ENCODE assay signal across 17 cellular contexts in the genomic region with DNA sequence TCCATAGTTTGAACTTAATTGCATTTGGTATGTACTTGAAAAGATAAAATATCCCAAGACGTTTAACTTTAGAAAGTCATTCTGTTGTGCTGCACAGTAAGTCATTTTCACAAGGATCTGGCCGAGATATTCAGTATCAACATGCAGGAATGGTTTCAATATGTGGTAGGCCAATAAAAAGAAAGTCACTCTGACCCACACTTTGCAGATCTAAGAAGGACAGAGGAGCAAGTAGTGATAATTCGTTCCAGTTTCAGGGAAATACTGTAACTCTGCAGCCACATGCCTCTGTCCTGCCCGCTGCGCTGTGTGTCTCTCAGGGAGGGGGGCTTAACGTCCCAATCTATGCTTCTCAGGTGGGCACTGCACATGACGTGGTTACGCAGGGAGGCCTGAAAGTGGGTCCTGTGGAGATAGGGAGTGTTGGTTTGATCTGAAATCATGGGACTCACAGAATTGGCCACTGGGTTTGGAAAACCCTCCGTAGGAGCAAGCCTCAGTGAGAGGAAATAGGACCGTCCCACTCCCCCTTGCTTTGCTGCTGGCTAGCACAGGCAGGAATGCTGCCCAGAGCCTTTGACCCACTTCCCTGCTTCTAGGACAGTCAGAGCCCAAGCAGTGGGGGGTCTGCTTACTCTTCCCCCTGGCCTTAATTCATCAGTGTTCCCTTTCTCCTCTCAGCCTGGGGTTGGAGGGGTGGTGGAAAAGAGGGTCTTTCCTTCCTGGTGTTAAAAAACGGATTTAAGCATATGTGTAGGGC.
A peak's percentile ranks its signal among the peaks of the same experiment; 100 is the strongest.
DNase-seq lines count a peak whose midpoint lies in the region; ATAC-seq and TF ChIP-seq lines count a peak whose summit lies in the region.
"Had no signal": no experiment of that assay in that cellular context is flagged by ENCODE, and none has a peak within 500 bp of the region (broad histone marks: within the 10 kb centered on the region; RNA-seq: fewer than 3 reads in every experiment).

No MANE protein-coding gene starts in this region.

- peak overlapping the region; percentile 25 for H3K27ac Mint-ChIP-seq in type B pancreatic cell
- H3K27ac Mint-ChIP-seq: activated naive CD4-positive, alpha-beta T cell treated with anti-CD3 and anti-CD28 coated beads for 36 hours; B cell; natural killer cell had no signal

- H3K27ac ChIP-seq in mesendoderm (ENCODE audit: low read depth, low read length): no peak overlapping the region
- H3K27ac ChIP-seq: lower lobe of right lung had no signal

- no peak overlapping the region for H2BK5ac ChIP-seq in mesendoderm (ENCODE audit: low read length)

- no peaks in the 10 kb centered on the region for H3K36me3 ChIP-seq in adipocyte (ENCODE audit: control insufficient read depth, insufficient read depth, low read length, severe bottlenecking)
- no peaks in the 10 kb centered on the region for H3K36me3 ChIP-seq in mesendoderm (ENCODE audit: control insufficient read depth, insufficient read depth, low read length)
- H3K36me3 ChIP-seq: lower lobe of right lung had no signal

- ATAC-seq in HG02981 (IDR thresholded peaks at IDR 0.05; ENCODE audit: unreplicated experiment): no peak
- no peak for ATAC-seq in HG03460 (IDR thresholded peaks at IDR 0.05; ENCODE audit: unreplicated experiment)
- ATAC-seq: HCT116, lower lobe of right lung, natural killer cell, SK-N-SH treated with all-trans-retinoic acid at 6 μM for 48 hours had no signal

- H2AK5ac ChIP-seq in mesendoderm (ENCODE audit: low read length): no peak overlapping the region

- H3K4me3 ChIP-seq in adipocyte (ENCODE audit: low read length): peak overlapping the region; percentile 42
- no peak overlapping the region for H3K4me3 ChIP-seq in fibroblast of villous mesenchyme (ENCODE audit: low read depth, low read length)
- no peak overlapping the region for H3K4me3 ChIP-seq in mesendoderm (ENCODE audit: low read length)
- H3K4me3 ChIP-seq: lower lobe of right lung had no signal

- no peak overlapping the region for H3K4me3 Mint-ChIP-seq in type B pancreatic cell
- H3K4me3 Mint-ChIP-seq: activated naive CD4-positive, alpha-beta T cell treated with anti-CD3 and anti-CD28 coated beads for 36 hours; B cell; natural killer cell had no signal

- no peaks in the 10 kb centered on the region for H3K79me1 ChIP-seq in mesendoderm (ENCODE audit: low read length)

- no peak overlapping the region for H4K8ac ChIP-seq in mesendoderm (ENCODE audit: low read depth, low read length)

- TF ChIP-seq CTCF in fibroblast of villous mesenchyme (IDR thresholded peaks at IDR 0.05; ENCODE audit: insufficient read depth, low read depth, low read length) (no peak), type B pancreatic cell (conservative IDR thresholded peaks at IDR 0.05) (no peak)

- H3K9me3 ChIP-seq in adipocyte (ENCODE audit: control insufficient read depth, low read length): no peaks in the 10 kb centered on the region
- H3K9me3 ChIP-seq: lower lobe of right lung had no signal

- H3K9ac ChIP-seq in adipocyte (ENCODE audit: low read length) (no peak overlapping the region), mesendoderm (ENCODE audit: low read length) (no peak overlapping the region)

- H3K56ac ChIP-seq in mesendoderm (ENCODE audit: low read length): no peak overlapping the region

- no peak overlapping the region for H4K5ac ChIP-seq in mesendoderm (ENCODE audit: low read length)

- H3K27me3 Mint-ChIP-seq in type B pancreatic cell: no peaks in the 10 kb centered on the region

- H3K4me2 ChIP-seq in mesendoderm (ENCODE audit: low read length): no peak overlapping the region

- no peak overlapping the region for H3K23ac ChIP-seq in mesendoderm (ENCODE audit: low read length)

- no peaks in the 10 kb centered on the region for H3K79me2 ChIP-seq in mesendoderm (ENCODE audit: control insufficient read depth, insufficient read depth, low read length)

- no peak overlapping the region for H2BK120ac ChIP-seq in mesendoderm (ENCODE audit: low read depth, low read length)

- H2BK15ac ChIP-seq in mesendoderm (replicated peaks; ENCODE audit: low read depth): no peak overlapping the region

- no peak overlapping the region for H3K4ac ChIP-seq in mesendoderm (ENCODE audit: low read depth, low read length)

- no CpG with 5 or more reads among the region's 11 CpGs for WGBS in mesendoderm (ENCODE audit: extremely low coverage, insufficient coverage, low lambda C conversion rate)

- no peaks in the 10 kb centered on the region for H3K36me3 Mint-ChIP-seq in type B pancreatic cell
- H3K36me3 Mint-ChIP-seq: natural killer cell had no signal

- peaks cover 28% of the 10 kb centered on the region for H3K4me1 Mint-ChIP-seq in type B pancreatic cell (ENCODE audit: unreplicated experiment)
- H3K4me1 Mint-ChIP-seq: B cell, natural killer cell had no signal

- no peak for DNase-seq in adipocyte (ENCODE audit: low read depth)
- DNase-seq in fibroblast of villous mesenchyme (ENCODE audit: low read depth): peak; percentile 2
- DNase-seq in mesendoderm: peak; percentile 45
- no peak for DNase-seq in type B pancreatic cell (ENCODE audit: extremely low spot score, unreplicated experiment)
- DNase-seq in NCI-H524 (lab: John Stamatoyannopoulos, UW): no peak
- DNase-seq: activated CD4-positive, alpha-beta T cell treated with anti-CD3 and anti-CD28 coated beads for 48 hours; activated naive CD4-positive, alpha-beta T cell treated with anti-CD3 and anti-CD28 coated beads for 36 hours; lower lobe of right lung; MV-4-11; natural killer cell; NCI-H748 treated with DMSO at 0.1 percent for 48 hours; stimulated activated CD4-positive, alpha-beta T cell treated with anti-CD3 and anti-CD28 coated beads, Interleukin-1b, Interleukin-23, amount 100 ng/mL, for 48 hours had no signal

- H3K18ac ChIP-seq in mesendoderm (ENCODE audit: low read length): no peak overlapping the region

- no peaks in the 10 kb centered on the region for H3K27me3 ChIP-seq in adipocyte (replicated peaks; ENCODE audit: control insufficient read depth, insufficient read depth, low read length)
- no peaks in the 10 kb centered on the region for H3K27me3 ChIP-seq in mesendoderm (ENCODE audit: insufficient read depth, low read length, poor library complexity)

- H3K4me1 ChIP-seq in adipocyte (ENCODE audit: control insufficient read depth, insufficient read depth, low read length) (peaks cover 15% of the 10 kb centered on the region), mesendoderm (ENCODE audit: control insufficient read depth, low read depth, low read length) (no peaks in the 10 kb centered on the region)
- H3K4me1 ChIP-seq: lower lobe of right lung had no signal

- H3K9me3 Mint-ChIP-seq in type B pancreatic cell: peaks cover 10% of the 10 kb centered on the region
- H3K9me3 Mint-ChIP-seq: activated naive CD4-positive, alpha-beta T cell treated with anti-CD3 and anti-CD28 coated beads for 36 hours had no signal

Comparison
In these comparisons a context has a peak if more than half of its experiments do, and no peak if none do; other contexts are left out.
1. DNase-seq: peak in fibroblast of villous mesenchyme (single experiment) and mesendoderm (single experiment); none in adipocyte (single experiment), type B pancreatic cell (single experiment) and NCI-H524 (0 of 2).